ENCODE assay signal across 8 cellular contexts in the genomic region with DNA sequence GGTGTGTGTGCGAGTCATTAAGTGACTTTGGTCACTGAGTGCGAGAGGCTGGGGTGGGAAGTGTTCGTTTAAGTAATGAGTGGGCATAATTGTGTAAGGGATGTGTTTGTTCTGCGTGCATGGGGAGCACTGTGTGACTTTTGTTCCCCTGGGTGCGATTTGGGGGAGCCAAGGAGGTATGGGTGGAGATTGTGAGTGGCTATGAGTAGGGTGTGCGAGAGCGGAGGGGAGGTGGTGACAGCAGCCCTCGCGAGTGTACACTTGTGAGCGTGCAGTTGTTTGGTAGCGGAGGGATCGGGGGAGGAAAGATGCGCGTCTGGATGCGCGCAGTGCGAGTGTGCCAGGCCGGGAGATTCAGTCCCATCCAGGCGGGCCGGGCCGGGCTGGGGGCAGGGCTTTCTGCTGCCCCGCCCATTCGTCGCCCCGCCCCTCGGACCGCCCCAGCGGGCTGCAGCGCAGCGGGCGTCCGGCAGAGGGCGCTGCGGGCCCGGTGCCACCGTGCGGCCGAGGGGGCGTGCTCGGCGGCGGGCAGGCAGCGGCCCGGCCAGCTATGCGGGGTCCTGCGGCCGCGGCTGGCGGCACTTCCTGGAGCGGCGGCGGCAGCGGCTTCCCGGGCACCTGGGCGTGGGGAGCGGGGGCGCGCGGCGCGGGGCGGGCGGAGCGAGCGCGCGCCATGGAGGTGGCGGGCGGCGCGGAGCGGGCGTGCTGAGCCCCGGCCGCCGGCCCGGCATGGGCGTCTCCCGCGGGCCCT. TPM values are rescaled to one million over a fixed set of nuclear protein-coding genes. Genes with fewer than 3 reads are reported as not detected.
DNase-seq lines count a peak whose midpoint lies in the region; ATAC-seq and TF ChIP-seq lines count a peak whose summit lies in the region.

A gene with protein sequence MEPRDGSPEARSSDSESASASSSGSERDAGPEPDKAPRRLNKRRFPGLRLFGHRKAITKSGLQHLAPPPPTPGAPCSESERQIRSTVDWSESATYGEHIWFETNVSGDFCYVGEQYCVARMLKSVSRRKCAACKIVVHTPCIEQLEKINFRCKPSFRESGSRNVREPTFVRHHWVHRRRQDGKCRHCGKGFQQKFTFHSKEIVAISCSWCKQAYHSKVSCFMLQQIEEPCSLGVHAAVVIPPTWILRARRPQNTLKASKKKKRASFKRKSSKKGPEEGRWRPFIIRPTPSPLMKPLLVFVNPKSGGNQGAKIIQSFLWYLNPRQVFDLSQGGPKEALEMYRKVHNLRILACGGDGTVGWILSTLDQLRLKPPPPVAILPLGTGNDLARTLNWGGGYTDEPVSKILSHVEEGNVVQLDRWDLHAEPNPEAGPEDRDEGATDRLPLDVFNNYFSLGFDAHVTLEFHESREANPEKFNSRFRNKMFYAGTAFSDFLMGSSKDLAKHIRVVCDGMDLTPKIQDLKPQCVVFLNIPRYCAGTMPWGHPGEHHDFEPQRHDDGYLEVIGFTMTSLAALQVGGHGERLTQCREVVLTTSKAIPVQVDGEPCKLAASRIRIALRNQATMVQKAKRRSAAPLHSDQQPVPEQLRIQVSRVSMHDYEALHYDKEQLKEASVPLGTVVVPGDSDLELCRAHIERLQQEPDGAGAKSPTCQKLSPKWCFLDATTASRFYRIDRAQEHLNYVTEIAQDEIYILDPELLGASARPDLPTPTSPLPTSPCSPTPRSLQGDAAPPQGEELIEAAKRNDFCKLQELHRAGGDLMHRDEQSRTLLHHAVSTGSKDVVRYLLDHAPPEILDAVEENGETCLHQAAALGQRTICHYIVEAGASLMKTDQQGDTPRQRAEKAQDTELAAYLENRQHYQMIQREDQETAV (plus strand): TSS at position 578 of the 751 bp plus-strand sequence. CDS start 197 bp downstream, outside the sequence.

- peak; percentile 87 to 99 (median 95) for DNase-seq in CD4-positive, alpha-beta memory T cell
- DNase-seq in activated T-cell treated with anti-CD3 and anti-CD28 coated beads for 1 hour (ENCODE audit: low read depth) (peak; percentile 84), epidermal melanocyte (ENCODE audit: insufficient read length, low spot score) (peak; percentile 84)
- DNase-seq in stimulated activated CD8-positive, alpha-beta memory T cell treated with anti-CD3 and anti-CD28 coated beads, Interleukin-4, amount 100 ng/mL, for 1 hour (ENCODE audit: low read depth in 2 of 2, low spot score in 1 of 2) = peak; percentile 73 to 80

- peaks cover 0 to 2% (median 0%) of the 10 kb centered on the region in 8 donors for H3K9me3 Mint-ChIP-seq in CD4-positive, alpha-beta memory T cell

- POLR2A ChIA-PET in CD4-positive, alpha-beta memory T cell (lab: Charles Lee; ENCODE audit: partially characterized antibody) = interaction anchor here (0.8 to 14.7 kb wide), 6 partner anchors 8 to 34 kb away, joined by 3 to 334 read pairs (median 20); a partner anchor contains a TSS

- no peaks in the 10 kb centered on the region for H3K9me2 ChIP-seq in OCI-LY1 (ENCODE audit: low read depth, low read length)

- peak; percentile 55 for ATAC-seq in GM19351 (IDR thresholded peaks at IDR 0.05; ENCODE audit: unreplicated experiment)
- peak; percentile 68 for ATAC-seq in HG03520 (IDR thresholded peaks at IDR 0.05; ENCODE audit: unreplicated experiment)

- no peaks in the 10 kb centered on the region for H3K9me3 ChIP-seq in CD4-positive, alpha-beta memory T cell (ENCODE audit: control insufficient read depth in 1 of 2, low read length in 2 of 2)
- no peaks in the 10 kb centered on the region for H3K9me3 ChIP-seq in OCI-LY1 (ENCODE audit: low read length)
- H3K9me3 ChIP-seq in mononuclear cell (ENCODE audit: low read depth, low read length) = no peaks in the 10 kb centered on the region

- CTCF ChIA-PET in CD4-positive, alpha-beta memory T cell (lab: Charles Lee; ENCODE audit: partially characterized antibody) = interaction anchor here (0.6 to 17.9 kb wide), 10 partner anchors 7 to 42 kb away, joined by 3 to 469 read pairs (median 6); no protein-coding TSS in a partner anchor

- H3F3A ChIP-seq in OCI-LY1 (ENCODE audit: insufficient read depth, low read length) = no peaks in the 10 kb centered on the region

- H4K20me1 ChIP-seq in OCI-LY1 (ENCODE audit: insufficient read depth, low read length) = no peaks in the 10 kb centered on the region

- H3K4me1 ChIP-seq in CD4-positive, alpha-beta memory T cell (ENCODE audit: insufficient read depth, low read length) = peaks cover 84% of the 10 kb centered on the region
- H3K4me1 ChIP-seq in OCI-LY1 (ENCODE audit: insufficient read depth, low read length, severe bottlenecking) (peaks cover 47% of the 10 kb centered on the region), mononuclear cell (ENCODE audit: insufficient read depth, low read length) (peaks cover 93% of the 10 kb centered on the region)

- H2AFZ ChIP-seq in OCI-LY1 (ENCODE audit: low read length) = no peak within 1 kb of the TSS

- H3K4me3 ChIP-seq in CD4-positive, alpha-beta memory T cell (ENCODE audit: low read length in 2 of 2) = peak within 1 kb of the TSS; percentile 83 to 89
- peak within 1 kb of the TSS; percentile 91 for H3K4me3 ChIP-seq in OCI-LY1 (ENCODE audit: low read depth, low read length, poor library complexity, severe bottlenecking)
- peak within 1 kb of the TSS; percentile 86 for H3K4me3 ChIP-seq in mononuclear cell (ENCODE audit: low read length)

- peak within 1 kb of the TSS; percentile 83 for H3K27ac ChIP-seq in CD4-positive, alpha-beta memory T cell (ENCODE audit: low read depth, low read length)
- peak within 1 kb of the TSS; percentile 68 for H3K27ac ChIP-seq in OCI-LY1 (ENCODE audit: low read depth, low read length, poor library complexity, severe bottlenecking)

- peak within 1 kb of the TSS; percentile 89 to 97 (median 94) for H3K27ac Mint-ChIP-seq in CD4-positive, alpha-beta memory T cell

- peak within 1 kb of the TSS; percentile 92 for H3K9ac ChIP-seq in OCI-LY1 (ENCODE audit: low read length)

- intact Hi-C loops in CD4-positive, alpha-beta memory T cell (cut with micrococcal nuclease) = loop anchor here (1.0 to 5.0 kb wide), 4 partner anchors 16 to 270 kb away; a partner anchor contains a TSS

- H3K27me3 Mint-ChIP-seq in CD4-positive, alpha-beta memory T cell = peaks cover 0 to 2% of the 10 kb centered on the region in 2 donors

- no peaks in the 10 kb centered on the region for H3K36me3 ChIP-seq in CD4-positive, alpha-beta memory T cell (ENCODE audit: insufficient read depth, low read length)
- no peaks in the 10 kb centered on the region for H3K36me3 ChIP-seq in OCI-LY1 (ENCODE audit: insufficient read depth, low read length)

- H3K79me2 ChIP-seq in OCI-LY1 (ENCODE audit: insufficient read depth, low read length) = no peaks in the 10 kb centered on the region

- peak; percentile 43 for TF ChIP-seq CTCF in OCI-LY1 (IDR thresholded peaks at IDR 0.05; ENCODE audit: low read length)

- peaks cover 49 to 94% (median 76%) of the 10 kb centered on the region in 4 donors for H3K4me1 Mint-ChIP-seq in CD4-positive, alpha-beta memory T cell

- no peaks in the 10 kb centered on the region for H3K27me3 ChIP-seq in CD4-positive, alpha-beta memory T cell (ENCODE audit: insufficient read depth, low read length)
- H3K27me3 ChIP-seq in OCI-LY1 (ENCODE audit: insufficient read depth, low read length) = peaks cover 6% of the 10 kb centered on the region
- H3K27me3 ChIP-seq in mononuclear cell (ENCODE audit: insufficient read depth, low read length) = no peaks in the 10 kb centered on the region

- peak within 1 kb of the TSS; percentile 94 for H3K4me2 ChIP-seq in OCI-LY1 (ENCODE audit: low read length)

- peaks cover 6 to 26% of the 10 kb centered on the region in 2 donors for H3K36me3 Mint-ChIP-seq in CD4-positive, alpha-beta memory T cell

- peak within 1 kb of the TSS; percentile 92 to 99 (median 94) for H3K4me3 Mint-ChIP-seq in CD4-positive, alpha-beta memory T cell

RNA-seq across cellular contexts. Expression of the gene that starts here (rescaled TPM):
- 100 to 1,000 TPM; 230 to 235 TPM for total RNA-seq in CD4-positive, alpha-beta memory T cell
- 10 to 100 TPM; 34.8 to 78.9 TPM for polyA plus RNA-seq in CD4-positive, alpha-beta memory T cell
- total RNA-seq in mononuclear cell = 90.6 TPM

Comparison
In these comparisons a context has a peak if more than half of its experiments do, and no peak if none do; other contexts are left out.
1. Peak in every context shown above with its lines: DNase-seq, ATAC-seq, H3K4me3 ChIP-seq and H3K27ac ChIP-seq.